9 cellular contexts compared by ENCODE assay signal in genomic region chr18:34659579-34660517, GRCh38. TPM values are rescaled to one million over a fixed set of nuclear protein-coding genes. Genes with fewer than 3 reads are reported as not detected.
DNase-seq lines count a peak whose midpoint lies in the region; ATAC-seq, FAIRE-seq and TF ChIP-seq lines count a peak whose summit lies in the region.
"Had no signal": no experiment of that assay in that cellular context is flagged by ENCODE, and none has a peak within 500 bp of the region (broad histone marks: within the 10 kb centered on the region; RNA-seq: fewer than 3 reads in every experiment).

No MANE protein-coding gene starts in this region.

- ATAC-seq in sciatic nerve: peak; percentile 96
- ATAC-seq in activated T-cell treated with anti-CD3 and anti-CD28 coated beads, Interleukin-2, amount 50 U/mL, for 72 hours (replicated peaks in 1 of 2): no peak

- peak overlapping the region; percentile 94 for H3K27ac Mint-ChIP-seq in MCF 10A (ENCODE audit: low read depth, unreplicated experiment)
- no peak overlapping the region for H3K27ac Mint-ChIP-seq in activated T-cell treated with anti-CD3 and anti-CD28 coated beads, Interleukin-2, amount 50 U/mL, for 72 hours
- H3K27ac Mint-ChIP-seq: T-helper 1 cell treated with Interleukin-12 subunit alpha and Interleukin-12 subunit beta and Interleukin-4 antibody, amounts not matched to agents 30 μg/mL and 1 μg/mL, for 36 hours had no signal

- TF ChIP-seq POLR2A in GM12892 (IDR thresholded peaks at IDR 0.05; ENCODE audit: low read depth, low read length): no peak

- FAIRE-seq in GM12892 (lab: Jason Lieb, UNC): no peak

- POLR2A ChIA-PET in MCF 10A (lab: Yijun Ruan, JAX): interaction anchor here (0.7 to 3.9 kb wide), 8 partner anchors 12 to 128 kb away, joined by 3 to 32 read pairs (median 3); partner anchors contain the start of gene DTNA

- no peak overlapping the region for H3K4me3 Mint-ChIP-seq in MCF 10A (ENCODE audit: unreplicated experiment)
- H3K4me3 Mint-ChIP-seq in activated T-cell treated with anti-CD3 and anti-CD28 coated beads, Interleukin-2, amount 50 U/mL, for 72 hours: no peak overlapping the region
- H3K4me3 Mint-ChIP-seq: T-helper 1 cell treated with Interleukin-12 subunit alpha and Interleukin-12 subunit beta and Interleukin-4 antibody, amounts not matched to agents 30 μg/mL and 1 μg/mL, for 36 hours had no signal

- peaks cover 16% of the 10 kb centered on the region for H3K4me1 Mint-ChIP-seq in MCF 10A (ENCODE audit: insufficient read depth, unreplicated experiment)
- H3K4me1 Mint-ChIP-seq in activated T-cell treated with anti-CD3 and anti-CD28 coated beads, Interleukin-2, amount 50 U/mL, for 72 hours (ENCODE audit: low read depth): no peaks in the 10 kb centered on the region

- CTCF ChIA-PET in MCF 10A (lab: Yijun Ruan, JAX): interaction anchor here (0.6 to 5.6 kb wide), 27 partner anchors 8 to 1451 kb away, joined by 3 to 148 read pairs (median 5); partner anchors contain the start of gene DTNA

- TF ChIP-seq CTCF in MCF 10A (IDR thresholded peaks at IDR 0.05; ENCODE audit: unreplicated experiment): no peak

- intact Hi-C loops in MCF 10A (cut with micrococcal nuclease) (loop anchor here (2.0 to 5.0 kb wide), 4 partner anchors 47 to 538 kb away; no protein-coding TSS in a partner anchor), sciatic nerve (cut with DNase I) (no loop called here)

- H3K9ac ChIP-seq in iPS-15b (ENCODE audit: low read depth, low read length): peak overlapping the region; percentile 41

- DNase-seq in GOT3 (lab: John Stamatoyannopoulos, UW) (peak; percentile 10), NCI-H2196 treated with DMSO at 0.1 percent for 48 hours (lab: John Stamatoyannopoulos, UW; ENCODE audit: unreplicated experiment) (peak; percentile 82), MCF 10A (ENCODE audit: unreplicated experiment) (peak; percentile 82), sciatic nerve (ENCODE audit: low spot score) (peak; percentile 86), GM12892 (ENCODE audit: insufficient read length) (no peak)
- DNase-seq in activated naive CD4-positive, alpha-beta T cell treated with anti-CD3 and anti-CD28 coated beads, Interleukin-2, amount 50 U/mL, for 16 hours: no peak
- no peak for DNase-seq in activated T-cell treated with anti-CD3 and anti-CD28 coated beads, Interleukin-2, amount 50 U/mL, for 72 hours

- H3K27me3 ChIP-seq in iPS-15b (ENCODE audit: control insufficient read depth, insufficient read depth, low read length): no peaks in the 10 kb centered on the region

- no peaks in the 10 kb centered on the region for H3K27me3 Mint-ChIP-seq in MCF 10A (ENCODE audit: insufficient read depth, unreplicated experiment)
- H3K27me3 Mint-ChIP-seq in activated T-cell treated with anti-CD3 and anti-CD28 coated beads, Interleukin-2, amount 50 U/mL, for 72 hours (ENCODE audit: low read depth): peaks cover 21% of the 10 kb centered on the region

- no peak overlapping the region for H3K4me3 ChIP-seq in iPS-15b (ENCODE audit: low read depth, low read length)

- peaks cover 36% of the 10 kb centered on the region for H3K4me1 ChIP-seq in iPS-15b (ENCODE audit: control insufficient read depth, insufficient read depth, low read length)

- no peaks in the 10 kb centered on the region for H3K36me3 ChIP-seq in iPS-15b (ENCODE audit: control insufficient read depth, insufficient read depth, low read length)

- H3K36me3 Mint-ChIP-seq in MCF 10A (ENCODE audit: insufficient read depth, unreplicated experiment): no peaks in the 10 kb centered on the region
- H3K36me3 Mint-ChIP-seq in activated T-cell treated with anti-CD3 and anti-CD28 coated beads, Interleukin-2, amount 50 U/mL, for 72 hours (ENCODE audit: insufficient read depth in 2 of 2): no peaks in the 10 kb centered on the region

- no peaks in the 10 kb centered on the region for H3K9me3 ChIP-seq in iPS-15b (ENCODE audit: control insufficient read depth, insufficient read depth, low read length)

- no TSS peak for BruUV-seq in MCF 10A (replicated peaks; lab: Mats Ljungman, UMichigan)

- no peaks in the 10 kb centered on the region for H3K9me3 Mint-ChIP-seq in MCF 10A (ENCODE audit: unreplicated experiment)
- H3K9me3 Mint-ChIP-seq in activated T-cell treated with anti-CD3 and anti-CD28 coated beads, Interleukin-2, amount 50 U/mL, for 72 hours: no peaks in the 10 kb centered on the region
- H3K9me3 Mint-ChIP-seq: T-helper 1 cell treated with Interleukin-12 subunit alpha and Interleukin-12 subunit beta and Interleukin-4 antibody, amounts not matched to agents 30 μg/mL and 1 μg/mL, for 36 hours had no signal

RNA-seq across cellular contexts. Expression of gene DTNA, which starts 50.2 kb away (rescaled TPM):
- total RNA-seq in MCF 10A (2022) (0.91 TPM in 1 of 2 replicates, not detected in the other), sciatic nerve (81.8 TPM)
- 0.36 TPM for polyA plus RNA-seq in GM12892 (2012; ENCODE audit: missing spikeins)
- under 1 TPM; 0.56 to 0.84 TPM for total RNA-seq in activated T-cell treated with anti-CD3 and anti-CD28 coated beads, Interleukin-2, amount 50 U/mL, for 72 hours

Comparison
In these comparisons a context has a peak if more than half of its experiments do, and no peak if none do; other contexts are left out.
1. DNase-seq: peak in GOT3 (single experiment), NCI-H2196 treated with DMSO at 0.1 percent for 48 hours (single experiment), MCF 10A (single experiment) and sciatic nerve (single experiment); none in GM12892 (single experiment), activated naive CD4-positive, alpha-beta T cell treated with anti-CD3 and anti-CD28 coated beads, Interleukin-2, amount 50 U/mL, for 16 hours (single experiment) and activated T-cell treated with anti-CD3 and anti-CD28 coated beads, Interleukin-2, amount 50 U/mL, for 72 hours (0 of 2).
2. RNA of gene DTNA, which starts 50.2 kb away (total RNA-seq): 81.8 TPM in sciatic nerve (single experiment); 0.56 to 0.84 TPM in activated T-cell treated with anti-CD3 and anti-CD28 coated beads, Interleukin-2, amount 50 U/mL, for 72 hours and 0.91 TPM in MCF 10A; every median in the first group is over 10 times any median in the second.